In the genomic region with DNA sequence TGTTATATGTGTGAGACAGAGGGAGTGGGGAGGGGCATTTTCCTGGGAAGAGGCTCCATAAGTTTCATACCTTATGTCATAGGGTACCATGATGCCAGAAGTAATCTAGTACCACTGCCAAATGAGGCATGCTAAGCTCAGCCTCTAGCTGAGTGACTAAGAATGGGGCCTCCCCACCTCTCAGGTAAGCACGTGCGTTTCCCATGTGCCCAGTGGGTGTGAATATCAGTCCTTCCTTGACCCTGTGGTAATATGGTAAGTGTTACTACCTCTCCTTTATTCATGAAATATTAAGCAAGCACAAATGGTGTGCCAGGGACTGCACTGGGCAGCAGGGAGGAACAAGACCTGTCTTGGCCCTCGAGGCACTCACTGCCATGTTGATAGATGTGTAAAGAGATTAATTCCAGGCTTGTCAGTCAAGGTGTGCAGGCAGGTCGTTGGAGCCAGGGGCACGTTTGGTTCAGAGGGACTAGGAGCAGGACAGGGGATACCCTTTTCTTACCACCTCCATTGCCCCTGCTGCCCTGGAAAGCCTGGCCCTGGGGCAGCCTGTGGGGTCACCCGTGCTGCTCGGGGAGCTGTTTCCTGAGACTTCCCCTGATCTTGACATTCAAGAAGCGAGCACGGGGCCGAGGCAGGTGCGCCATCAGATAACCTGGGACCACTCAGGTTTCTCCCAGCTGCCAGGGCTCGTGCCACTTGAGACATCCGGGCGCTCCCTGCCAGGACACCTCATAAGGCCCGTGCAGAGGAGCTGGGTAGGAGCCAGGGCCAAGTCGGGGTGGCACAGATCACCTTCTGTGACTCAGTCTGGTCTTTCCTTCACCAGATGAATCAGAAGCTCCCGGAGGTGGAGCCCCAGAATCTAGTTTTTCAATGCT, we compare ENCODE assay signal across 17 cellular contexts. TPM values are rescaled to one million over a fixed set of nuclear protein-coding genes. Genes with fewer than 3 reads are reported as not detected.
DNase-seq lines count a peak whose midpoint lies in the region; ATAC-seq, FAIRE-seq and TF ChIP-seq lines count a peak whose summit lies in the region.
"Had no signal": no experiment of that assay in that cellular context is flagged by ENCODE, and none has a peak within 500 bp of the region (broad histone marks: within the 10 kb centered on the region; RNA-seq: fewer than 3 reads in every experiment).

No MANE protein-coding gene starts in this region.

- H3K27me3 ChIP-seq in HepG2 (ENCODE audit: control insufficient read depth in 1 of 2, insufficient read depth in 2 of 2, low read length in 2 of 2) (no peaks in the 10 kb centered on the region), right lobe of liver (no peaks in the 10 kb centered on the region), MG63 (no peaks in the 10 kb centered on the region), stomach (no peaks in the 10 kb centered on the region)
- H3K27me3 ChIP-seq in CD4-positive, alpha-beta memory T cell (ENCODE audit: insufficient read depth, low read length), result no peaks in the 10 kb centered on the region
- H3K27me3 ChIP-seq: BLaER1, upper lobe of left lung had no signal

- BruUV-seq in HepG2 (replicated peaks; lab: Mats Ljungman, UMichigan), result no TSS peak

- H3K9ac ChIP-seq in HepG2 (ENCODE audit: insufficient read depth, low read depth, low read length), result no peak overlapping the region
- H3K9ac ChIP-seq: BLaER1 had no signal

- TF ChIP-seq POLR2A in HepG2 (IDR thresholded peaks at IDR 0.05; ENCODE audit: insufficient read depth in 1 of 2, low read depth in 2 of 2, low read length in 2 of 2) (no peak), right lobe of liver (IDR thresholded peaks at IDR 0.05) (no peak), stomach (IDR thresholded peaks at IDR 0.05) (no peak)

- H2AFZ ChIP-seq in HepG2 (ENCODE audit: low read length), result no peak overlapping the region

- H3K4me3 ChIP-seq in HepG2 (replicated peaks in 1 of 3; ENCODE audit: insufficient read depth in 1 of 3, low read depth in 2 of 3, low read length in 3 of 3), result no peak overlapping the region
- no peak overlapping the region for H3K4me3 ChIP-seq in right lobe of liver
- H3K4me3 ChIP-seq in MG63, result no peak overlapping the region
- H3K4me3 ChIP-seq in coronary artery, result no peak overlapping the region
- H3K4me3 ChIP-seq in stomach, result no peak overlapping the region
- no peak overlapping the region for H3K4me3 ChIP-seq in CD4-positive, alpha-beta memory T cell (ENCODE audit: low read length in 2 of 2)
- H3K4me3 ChIP-seq: BLaER1, upper lobe of left lung had no signal

- no peaks in the 10 kb centered on the region for H4K20me1 ChIP-seq in HepG2 (ENCODE audit: insufficient read depth, low read length)
- H4K20me1 ChIP-seq: BLaER1 had no signal

- POLR2A ChIA-PET in HepG2 (lab: Yijun Ruan, JAX), result no interaction called here
- POLR2A ChIA-PET in CD4-positive, alpha-beta memory T cell (lab: Charles Lee; ENCODE audit: partially characterized antibody), result no interaction called here

- no peaks in the 10 kb centered on the region for H3K9me3 Mint-ChIP-seq in CD4-positive, alpha-beta memory T cell

- TF ChIP-seq RAD21 in HepG2 (CRISPR knock-in tag; IDR thresholded peaks at IDR 0.05), result no peak

- no peak for ATAC-seq in HepG2
- ATAC-seq in right lobe of liver, result no peak
- ATAC-seq: left colon, Right ventricle myocardium inferior had no signal

- H3K27ac ChIP-seq in HepG2 (ENCODE audit: extremely low read length, insufficient read depth, low read length) (no peak overlapping the region), right lobe of liver (no peak overlapping the region), coronary artery (no peak overlapping the region), stomach (no peak overlapping the region)
- no peak overlapping the region for H3K27ac ChIP-seq in CD4-positive, alpha-beta memory T cell (ENCODE audit: low read depth, low read length)
- H3K27ac ChIP-seq: BLaER1, upper lobe of left lung had no signal

- H3K4me3 Mint-ChIP-seq in CD4-positive, alpha-beta memory T cell, result no peak overlapping the region

- no peak for TF ChIP-seq CTCF in HepG2 (CRISPR knock-in tag; IDR thresholded peaks at IDR 0.05)
- no peak for TF ChIP-seq CTCF in right lobe of liver (IDR thresholded peaks at IDR 0.05)
- TF ChIP-seq CTCF in coronary artery (IDR thresholded peaks at IDR 0.05), result no peak
- TF ChIP-seq CTCF in stomach (IDR thresholded peaks at IDR 0.05), result no peak

- no peak for TF ChIP-seq EP300 in HepG2 (IDR thresholded peaks at IDR 0.05; ENCODE audit: low read depth in 2 of 2, low read length in 2 of 2)
- no peak for TF ChIP-seq EP300 in HepG2 (CRISPR knock-in tag; IDR thresholded peaks at IDR 0.05; ENCODE audit: borderline replicate concordance)
- TF ChIP-seq EP300 in stomach (IDR thresholded peaks at IDR 0.05), result no peak

- H3K4me1 Mint-ChIP-seq in CD4-positive, alpha-beta memory T cell, result peaks cover 0 to 4% (median 2%) of the 10 kb centered on the region in 4 donors

- H3K27me3 Mint-ChIP-seq in CD4-positive, alpha-beta memory T cell, result no peaks in the 10 kb centered on the region

- H3K36me3 ChIP-seq in HepG2 (replicated peaks in 1 of 2; ENCODE audit: control insufficient read depth in 1 of 2, insufficient read depth in 2 of 2, low read length in 2 of 2) (peaks cover 9 to 16% of the 10 kb centered on the region in 2 experiments; a peak in 4 of 5 replicates), right lobe of liver (peaks cover 0 to 21% (median 8%) of the 10 kb centered on the region in 4 donors), MG63 (peaks cover 38% of the 10 kb centered on the region), stomach (peaks cover 25 to 56% (median 45%) of the 10 kb centered on the region in 4 donors)
- H3K36me3 ChIP-seq in CD4-positive, alpha-beta memory T cell (ENCODE audit: insufficient read depth, low read length), result peaks cover 28% of the 10 kb centered on the region

- peaks cover 4 to 34% of the 10 kb centered on the region in 2 donors for H3K36me3 Mint-ChIP-seq in CD4-positive, alpha-beta memory T cell

- H3K9me3 ChIP-seq in HepG2 (ENCODE audit: low read length) (no peaks in the 10 kb centered on the region), right lobe of liver (no peaks in the 10 kb centered on the region), MG63 (no peaks in the 10 kb centered on the region), stomach (no peaks in the 10 kb centered on the region)
- no peaks in the 10 kb centered on the region for H3K9me3 ChIP-seq in CD4-positive, alpha-beta memory T cell (ENCODE audit: control insufficient read depth in 1 of 2, low read length in 2 of 2)
- H3K9me3 ChIP-seq: BLaER1, upper lobe of left lung had no signal

- no peak for DNase-seq in HepG2 (ENCODE audit: low spot score)
- DNase-seq in right lobe of liver, result no peak
- DNase-seq in MG63, result peak; percentile 71
- DNase-seq in coronary artery (ENCODE audit: low spot score), result peak; percentile 69
- DNase-seq in stomach, result peak; percentile 45
- no peak for DNase-seq in H4 (ENCODE audit: low spot score)
- DNase-seq in KG1 (lab: John Stamatoyannopoulos, UW), result no peak
- no peak for DNase-seq in CD4-positive, alpha-beta memory T cell
- DNase-seq: NCI-H1092 treated with DMSO at 0.1 percent for 48 hours, NCI-H526 treated with DMSO at 0.1 percent for 48 hours, upper lobe of left lung had no signal

- no peaks in the 10 kb centered on the region for H3K79me2 ChIP-seq in HepG2 (ENCODE audit: insufficient read depth, low read length)

- in situ Hi-C loops in HepG2 (cut with HindIII; ENCODE audit: extremely low pct_ligation_motif_present, low pct_unique_long_range_greater_than_20kb), result no loop called here

- intact Hi-C loops in HepG2 (cut with micrococcal nuclease; ENCODE audit: unreplicated experiment), result no loop called here
- intact Hi-C loops in right lobe of liver (cut with DNase I), result loop anchor here in 1 of 2 donors (10.0 kb wide), 1 partner anchor 133 kb away; no protein-coding TSS in a partner anchor
- intact Hi-C loops in stomach (cut with DNase I; ENCODE audit: low total_unique reads), result loop anchor here (10.0 kb wide), 1 partner anchor 47 kb away; a partner anchor contains a TSS
- intact Hi-C loops in CD4-positive, alpha-beta memory T cell (cut with micrococcal nuclease), result no loop called here

- no peak for FAIRE-seq in HepG2 (lab: Jason Lieb, UNC)
- FAIRE-seq: endothelial cell of umbilical vein, GM12891 had no signal

- no peak overlapping the region for H3K4me2 ChIP-seq in HepG2 (ENCODE audit: low read depth, low read length)
- H3K4me2 ChIP-seq: BLaER1 had no signal

- peak overlapping the region in 1 of 7 donors; percentile 60 for H3K27ac Mint-ChIP-seq in CD4-positive, alpha-beta memory T cell

- WGBS in HepG2 (ENCODE audit: low lambda C conversion rate), result 75% methylated on average over 17 of the region's 17 CpGs
- WGBS in right lobe of liver (ENCODE audit: insufficient coverage, low coverage, low lambda C conversion rate, missing lambda C conversion rate), result 91% methylated on average over 5 of the region's 17 CpGs
- WGBS in stomach, 5 donors, result 70 to 76% (median 74%) methylated on average over 17 of the region's 17 CpGs

- CTCF ChIA-PET in HepG2 (lab: Yijun Ruan, JAX; ENCODE audit: low intra/inter-chr PET ratio, low total read pairs), result no interaction called here
- CTCF ChIA-PET in CD4-positive, alpha-beta memory T cell (lab: Charles Lee; ENCODE audit: partially characterized antibody), result interaction anchor here (1.3 to 1.9 kb wide), 3 partner anchors 8 to 125 kb away, joined by 3 to 6 read pairs (median 3); no protein-coding TSS in a partner anchor

- H3K4me1 ChIP-seq in HepG2 (ENCODE audit: insufficient read depth, low read length) (peaks cover 5% of the 10 kb centered on the region), right lobe of liver (peaks cover 0 to 4% (median 2%) of the 10 kb centered on the region in 4 donors), stomach (peaks cover 0 to 12% (median 9%) of the 10 kb centered on the region in 4 donors)
- no peaks in the 10 kb centered on the region for H3K4me1 ChIP-seq in CD4-positive, alpha-beta memory T cell (ENCODE audit: insufficient read depth, low read length)
- H3K4me1 ChIP-seq: BLaER1 had no signal

RNA-seq across cellular contexts. Expression of a gene that starts 8.8 kb away (rescaled TPM):
- total RNA-seq in HepG2 (2016; rRNA removed; fragmentation: Illumina TruSeq; extraction: Trizol), result 16.0 and 22.7 TPM in 2 replicates
- 7.3 and 10.0 TPM in 2 replicates for total RNA-seq in HepG2 (2016; cell fraction: cytosol; rRNA removed; fragmentation: Illumina TruSeq; extraction: Trizol; ENCODE audit: low read depth)
- 16.9 and 22.5 TPM in 2 replicates for total RNA-seq in HepG2 (2016; cell fraction: insoluble cytoplasmic fraction; rRNA removed; fragmentation: Illumina TruSeq; extraction: Trizol)
- total RNA-seq in HepG2 (2016; cell fraction: membrane; rRNA removed; fragmentation: Illumina TruSeq; extraction: Trizol), result 13.4 and 14.3 TPM in 2 replicates
- 30.4 and 33.5 TPM in 2 replicates for total RNA-seq in HepG2 (2016; cell fraction: nucleus; rRNA removed; fragmentation: Illumina TruSeq; extraction: Trizol)
- polyA plus RNA-seq in HepG2 (2011; rRNA removed), result 27.7 and 36.1 TPM in 2 replicates
- polyA plus RNA-seq in HepG2 (2011; cell fraction: cytosol; rRNA removed), result 18.4 and 20.0 TPM in 2 replicates
- polyA plus RNA-seq in HepG2 (2011; cell fraction: nucleus; rRNA removed), result 105 and 113 TPM in 2 replicates
- 23.6 and 33.3 TPM in 2 replicates for polyA plus RNA-seq in HepG2 (2012)
- polyA plus RNA-seq in HepG2 (2016; cell fraction: cytosol; fragmentation: Illumina TruSeq; extraction: Trizol; ENCODE audit: low read depth), result 5.4 and 6.8 TPM in 2 replicates
- polyA plus RNA-seq in HepG2 (2016; cell fraction: insoluble cytoplasmic fraction; fragmentation: Illumina TruSeq; extraction: Trizol; ENCODE audit: low read depth), result 26.1 and 30.3 TPM in 2 replicates
- 12.5 and 12.8 TPM in 2 replicates for polyA plus RNA-seq in HepG2 (2016; cell fraction: membrane; fragmentation: Illumina TruSeq; extraction: Trizol; ENCODE audit: low read depth)
- 76.0 and 77.9 TPM in 2 replicates for polyA plus RNA-seq in HepG2 (2016; cell fraction: nucleus; fragmentation: Illumina TruSeq; extraction: Trizol; ENCODE audit: insufficient read depth, low read depth)
- 18.5 and 34.3 TPM in 2 replicates for polyA minus RNA-seq in HepG2 (2011; rRNA and poly(A)+ RNA removed; ENCODE audit: low replicate concordance)
- polyA minus RNA-seq in HepG2 (2011; cell fraction: cytosol; rRNA and poly(A)+ RNA removed), result 8.6 and 9.4 TPM in 2 replicates
- polyA minus RNA-seq in HepG2 (2011; cell fraction: nucleus; rRNA and poly(A)+ RNA removed), result 53.4 and 55.7 TPM in 2 replicates
- 10 to 100 TPM; 17.9 to 26.6 (median 23.4) TPM for total RNA-seq in right lobe of liver
- 53.6 and 69.2 TPM in 2 replicates for total RNA-seq in MG63 (2014; rRNA removed; shearing (Covaris generic); ENCODE audit: low replicate concordance)
- 10 to 100 TPM; 18.7 to 54.8 (median 22.0) TPM for total RNA-seq in stomach
- 10 to 100 TPM; 23.9 to 29.4 (median 28.7) TPM for polyA plus RNA-seq in stomach
- total RNA-seq in H4 (2014; rRNA removed; shearing (Covaris generic)), result 18.7 and 19.3 TPM in 2 replicates
- 10 to 100 TPM; 81.1 to 86.0 TPM for total RNA-seq in CD4-positive, alpha-beta memory T cell
- 10 to 100 TPM; 58.3 to 72.8 TPM for polyA plus RNA-seq in CD4-positive, alpha-beta memory T cell

RNA-seq across cellular contexts. Expression of a gene that starts 18.8 kb away (rescaled TPM):
- not detected in 2 replicates for total RNA-seq in HepG2 (2016; rRNA removed; fragmentation: Illumina TruSeq; extraction: Trizol)
- total RNA-seq in HepG2 (2016; cell fraction: cytosol; rRNA removed; fragmentation: Illumina TruSeq; extraction: Trizol; ENCODE audit: low read depth), result not detected in 2 replicates
- 0.09 TPM in 1 of 2 replicates, not detected in the other for total RNA-seq in HepG2 (2016; cell fraction: insoluble cytoplasmic fraction; rRNA removed; fragmentation: Illumina TruSeq; extraction: Trizol)
- total RNA-seq in HepG2 (2016; cell fraction: membrane; rRNA removed; fragmentation: Illumina TruSeq; extraction: Trizol), result not detected in 2 replicates
- total RNA-seq in HepG2 (2016; cell fraction: nucleus; rRNA removed; fragmentation: Illumina TruSeq; extraction: Trizol), result not detected in 2 replicates
- polyA plus RNA-seq in HepG2 (2011; rRNA removed), result 1.4 and 2.2 TPM in 2 replicates
- 0.56 and 1.1 TPM in 2 replicates for polyA plus RNA-seq in HepG2 (2011; cell fraction: cytosol; rRNA removed)
- polyA plus RNA-seq in HepG2 (2011; cell fraction: nucleus; rRNA removed), result 7.9 and 10.0 TPM in 2 replicates
- polyA plus RNA-seq in HepG2 (2012), result 4.3 and 5.0 TPM in 2 replicates
- not detected in 2 replicates for polyA plus RNA-seq in HepG2 (2016; cell fraction: cytosol; fragmentation: Illumina TruSeq; extraction: Trizol; ENCODE audit: low read depth)
- polyA plus RNA-seq in HepG2 (2016; cell fraction: insoluble cytoplasmic fraction; fragmentation: Illumina TruSeq; extraction: Trizol; ENCODE audit: low read depth), result not detected in 2 replicates
- not detected in 2 replicates for polyA plus RNA-seq in HepG2 (2016; cell fraction: membrane; fragmentation: Illumina TruSeq; extraction: Trizol; ENCODE audit: low read depth)
- 1.1 TPM in 1 of 2 replicates, not detected in the other for polyA plus RNA-seq in HepG2 (2016; cell fraction: nucleus; fragmentation: Illumina TruSeq; extraction: Trizol; ENCODE audit: insufficient read depth, low read depth)
- 0.07 and 1.3 TPM in 2 replicates for polyA minus RNA-seq in HepG2 (2011; rRNA and poly(A)+ RNA removed; ENCODE audit: low replicate concordance)
- polyA minus RNA-seq in HepG2 (2011; cell fraction: cytosol; rRNA and poly(A)+ RNA removed), result not detected in 2 replicates
- polyA minus RNA-seq in HepG2 (2011; cell fraction: nucleus; rRNA and poly(A)+ RNA removed), result 0.64 and 0.87 TPM in 2 replicates
- total RNA-seq in right lobe of liver, result 10 to 100 TPM in 2 of 6 experiments, 1 to 10 TPM in 4; 1.0 to 11.3 (median 3.8) TPM
- not detected in 2 replicates for total RNA-seq in MG63 (2014; rRNA removed; shearing (Covaris generic); ENCODE audit: low replicate concordance)
- total RNA-seq in stomach, result 10 to 100 TPM in 2 of 5 donors, under 1 TPM in 2, not detected in 1; 0.45 to 12.0 (median 6.0) TPM
- 1 to 10 TPM; 2.6 to 8.5 (median 4.9) TPM for polyA plus RNA-seq in stomach
- total RNA-seq in H4 (2014; rRNA removed; shearing (Covaris generic)), result not detected in 2 replicates
- total RNA-seq in CD4-positive, alpha-beta memory T cell, result not detected
- under 1 TPM in 1 of 2 donors, not detected in 1; 0.64 TPM for polyA plus RNA-seq in CD4-positive, alpha-beta memory T cell
- total RNA-seq: cerebellum, endothelial cell of umbilical vein had no signal
- polyA plus RNA-seq: endothelial cell of umbilical vein had no signal

RNA-seq across cellular contexts. Expression of a gene that starts 20.8 kb away (rescaled TPM):
- total RNA-seq in HepG2 (2016; rRNA removed; fragmentation: Illumina TruSeq; extraction: Trizol), result 0.24 and 0.36 TPM in 2 replicates
- not detected in 2 replicates for total RNA-seq in HepG2 (2016; cell fraction: cytosol; rRNA removed; fragmentation: Illumina TruSeq; extraction: Trizol; ENCODE audit: low read depth)
- 0.09 and 0.32 TPM in 2 replicates for total RNA-seq in HepG2 (2016; cell fraction: insoluble cytoplasmic fraction; rRNA removed; fragmentation: Illumina TruSeq; extraction: Trizol)
- 0.41 TPM in 1 of 2 replicates, not detected in the other for total RNA-seq in HepG2 (2016; cell fraction: membrane; rRNA removed; fragmentation: Illumina TruSeq; extraction: Trizol)
- total RNA-seq in HepG2 (2016; cell fraction: nucleus; rRNA removed; fragmentation: Illumina TruSeq; extraction: Trizol), result 0.47 and 1.0 TPM in 2 replicates
- polyA plus RNA-seq in HepG2 (2011; rRNA removed), result 0.18 and 0.22 TPM in 2 replicates
- 0.12 and 0.13 TPM in 2 replicates for polyA plus RNA-seq in HepG2 (2011; cell fraction: cytosol; rRNA removed)
- 0.69 and 1.0 TPM in 2 replicates for polyA plus RNA-seq in HepG2 (2011; cell fraction: nucleus; rRNA removed)
- polyA plus RNA-seq in HepG2 (2012), result 0.48 and 0.56 TPM in 2 replicates
- polyA plus RNA-seq in HepG2 (2016; cell fraction: cytosol; fragmentation: Illumina TruSeq; extraction: Trizol; ENCODE audit: low read depth), result not detected in 2 replicates
- 0.36 and 0.41 TPM in 2 replicates for polyA plus RNA-seq in HepG2 (2016; cell fraction: insoluble cytoplasmic fraction; fragmentation: Illumina TruSeq; extraction: Trizol; ENCODE audit: low read depth)
- polyA plus RNA-seq in HepG2 (2016; cell fraction: membrane; fragmentation: Illumina TruSeq; extraction: Trizol; ENCODE audit: low read depth), result 0.07 TPM in 1 of 2 replicates, not detected in the other
- polyA plus RNA-seq in HepG2 (2016; cell fraction: nucleus; fragmentation: Illumina TruSeq; extraction: Trizol; ENCODE audit: insufficient read depth, low read depth), result 0.93 and 1.1 TPM in 2 replicates
- polyA minus RNA-seq in HepG2 (2011; rRNA and poly(A)+ RNA removed; ENCODE audit: low replicate concordance), result 0.33 TPM in 1 of 2 replicates, not detected in the other
- not detected in 2 replicates for polyA minus RNA-seq in HepG2 (2011; cell fraction: cytosol; rRNA and poly(A)+ RNA removed)
- 0.52 and 0.75 TPM in 2 replicates for polyA minus RNA-seq in HepG2 (2011; cell fraction: nucleus; rRNA and poly(A)+ RNA removed)
- under 1 TPM in 1 of 6 experiments, not detected in 5; 0.51 TPM for total RNA-seq in right lobe of liver
- total RNA-seq in MG63 (2014; rRNA removed; shearing (Covaris generic); ENCODE audit: low replicate concordance), result not detected in 2 replicates
- 1 to 10 TPM in 3 of 5 donors, not detected in 2; 1.1 to 2.7 (median 2.6) TPM for total RNA-seq in stomach
- polyA plus RNA-seq in stomach, result under 1 TPM in 2 of 3 donors, not detected in 1; 0.25 to 0.31 TPM
- not detected in 2 replicates for total RNA-seq in H4 (2014; rRNA removed; shearing (Covaris generic))
- total RNA-seq in CD4-positive, alpha-beta memory T cell, result 1 to 10 TPM; 5.3 to 6.8 TPM
- polyA plus RNA-seq in CD4-positive, alpha-beta memory T cell, result under 1 TPM in 1 of 2 donors, not detected in 1; 0.24 TPM

RNA-seq across cellular contexts. Expression of a gene that starts 45.1 kb away (rescaled TPM):
- total RNA-seq in HepG2 (2016; rRNA removed; fragmentation: Illumina TruSeq; extraction: Trizol), result 0.41 and 0.95 TPM in 2 replicates
- total RNA-seq in HepG2 (2016; cell fraction: cytosol; rRNA removed; fragmentation: Illumina TruSeq; extraction: Trizol; ENCODE audit: low read depth), result 0.88 and 1.1 TPM in 2 replicates
- total RNA-seq in HepG2 (2016; cell fraction: insoluble cytoplasmic fraction; rRNA removed; fragmentation: Illumina TruSeq; extraction: Trizol), result 0.54 and 0.71 TPM in 2 replicates
- total RNA-seq in HepG2 (2016; cell fraction: membrane; rRNA removed; fragmentation: Illumina TruSeq; extraction: Trizol), result 0.90 and 1.3 TPM in 2 replicates
- total RNA-seq in HepG2 (2016; cell fraction: nucleus; rRNA removed; fragmentation: Illumina TruSeq; extraction: Trizol), result 1.1 and 1.6 TPM in 2 replicates
- 0.05 and 0.11 TPM in 2 replicates for polyA plus RNA-seq in HepG2 (2011; rRNA removed)
- 0.04 and 0.09 TPM in 2 replicates for polyA plus RNA-seq in HepG2 (2011; cell fraction: cytosol; rRNA removed)
- 0.23 and 0.35 TPM in 2 replicates for polyA plus RNA-seq in HepG2 (2011; cell fraction: nucleus; rRNA removed)
- 0.09 and 0.15 TPM in 2 replicates for polyA plus RNA-seq in HepG2 (2012)
- 0.40 and 0.55 TPM in 2 replicates for polyA plus RNA-seq in HepG2 (2016; cell fraction: cytosol; fragmentation: Illumina TruSeq; extraction: Trizol; ENCODE audit: low read depth)
- 1.2 and 1.4 TPM in 2 replicates for polyA plus RNA-seq in HepG2 (2016; cell fraction: insoluble cytoplasmic fraction; fragmentation: Illumina TruSeq; extraction: Trizol; ENCODE audit: low read depth)
- polyA plus RNA-seq in HepG2 (2016; cell fraction: membrane; fragmentation: Illumina TruSeq; extraction: Trizol; ENCODE audit: low read depth), result 0.73 and 0.91 TPM in 2 replicates
- 1.2 and 1.7 TPM in 2 replicates for polyA plus RNA-seq in HepG2 (2016; cell fraction: nucleus; fragmentation: Illumina TruSeq; extraction: Trizol; ENCODE audit: insufficient read depth, low read depth)
- polyA minus RNA-seq in HepG2 (2011; rRNA and poly(A)+ RNA removed; ENCODE audit: low replicate concordance), result 0.35 and 1.4 TPM in 2 replicates
- 0.20 and 0.53 TPM in 2 replicates for polyA minus RNA-seq in HepG2 (2011; cell fraction: cytosol; rRNA and poly(A)+ RNA removed)
- polyA minus RNA-seq in HepG2 (2011; cell fraction: nucleus; rRNA and poly(A)+ RNA removed), result 1.1 and 3.2 TPM in 2 replicates
- under 1 TPM in 2 of 6 experiments, not detected in 4; 0.06 to 0.27 TPM for total RNA-seq in right lobe of liver
- total RNA-seq in MG63 (2014; rRNA removed; shearing (Covaris generic); ENCODE audit: low replicate concordance), result not detected in 2 replicates
- total RNA-seq in stomach, result 100 to 1,000 TPM in 2 of 5 donors, 10 to 100 TPM in 2, 1 to 10 TPM in 1; 6.4 to 117 (median 49.5) TPM
- polyA plus RNA-seq in stomach, result 10 to 100 TPM; 25.9 to 76.3 (median 40.6) TPM
- total RNA-seq in H4 (2014; rRNA removed; shearing (Covaris generic)), result not detected in 2 replicates
- not detected for total RNA-seq in CD4-positive, alpha-beta memory T cell
- polyA plus RNA-seq in CD4-positive, alpha-beta memory T cell, result not detected
- total RNA-seq: endothelial cell of umbilical vein had no signal
- polyA plus RNA-seq: endothelial cell of umbilical vein had no signal

RNA-seq across cellular contexts. Expression of a gene that starts 59.5 kb away (rescaled TPM):
- total RNA-seq in HepG2 (2016; rRNA removed; fragmentation: Illumina TruSeq; extraction: Trizol) (35.7 and 64.8 TPM in 2 replicates), right lobe of liver (100 to 1,000 TPM in 1 of 6 experiments, 10 to 100 TPM in 5; 29.6 to 203 (median 34.2) TPM), stomach (1,000 to 10,000 TPM in 1 of 5 donors, 100 to 1,000 TPM in 3, 10 to 100 TPM in 1; 45.0 to 1,214 (median 194) TPM)
- 38.7 and 45.5 TPM in 2 replicates for total RNA-seq in HepG2 (2016; cell fraction: cytosol; rRNA removed; fragmentation: Illumina TruSeq; extraction: Trizol; ENCODE audit: low read depth)
- 31.6 and 65.5 TPM in 2 replicates for total RNA-seq in HepG2 (2016; cell fraction: insoluble cytoplasmic fraction; rRNA removed; fragmentation: Illumina TruSeq; extraction: Trizol)
- 64.2 and 68.5 TPM in 2 replicates for total RNA-seq in HepG2 (2016; cell fraction: membrane; rRNA removed; fragmentation: Illumina TruSeq; extraction: Trizol)
- 65.8 and 68.8 TPM in 2 replicates for total RNA-seq in HepG2 (2016; cell fraction: nucleus; rRNA removed; fragmentation: Illumina TruSeq; extraction: Trizol)
- polyA plus RNA-seq in HepG2 (2011; rRNA removed) (36.1 and 38.1 TPM in 2 replicates), stomach (10 to 100 TPM; 24.8 to 58.6 (median 40.6) TPM)
- polyA plus RNA-seq in HepG2 (2011; cell fraction: cytosol; rRNA removed), result 16.3 and 29.3 TPM in 2 replicates
- polyA plus RNA-seq in HepG2 (2011; cell fraction: nucleus; rRNA removed), result 301 and 348 TPM in 2 replicates
- polyA plus RNA-seq in HepG2 (2012), result 22.4 and 25.0 TPM in 2 replicates
- 38.7 and 44.0 TPM in 2 replicates for polyA plus RNA-seq in HepG2 (2016; cell fraction: cytosol; fragmentation: Illumina TruSeq; extraction: Trizol; ENCODE audit: low read depth)
- polyA plus RNA-seq in HepG2 (2016; cell fraction: insoluble cytoplasmic fraction; fragmentation: Illumina TruSeq; extraction: Trizol; ENCODE audit: low read depth), result 36.7 and 39.9 TPM in 2 replicates
- polyA plus RNA-seq in HepG2 (2016; cell fraction: membrane; fragmentation: Illumina TruSeq; extraction: Trizol; ENCODE audit: low read depth), result 62.1 and 66.1 TPM in 2 replicates
- 150 and 152 TPM in 2 replicates for polyA plus RNA-seq in HepG2 (2016; cell fraction: nucleus; fragmentation: Illumina TruSeq; extraction: Trizol; ENCODE audit: insufficient read depth, low read depth)
- polyA minus RNA-seq in HepG2 (2011; rRNA and poly(A)+ RNA removed; ENCODE audit: low replicate concordance), result 11.3 and 57.4 TPM in 2 replicates
- polyA minus RNA-seq in HepG2 (2011; cell fraction: cytosol; rRNA and poly(A)+ RNA removed), result 12.1 and 17.9 TPM in 2 replicates
- 52.6 and 68.2 TPM in 2 replicates for polyA minus RNA-seq in HepG2 (2011; cell fraction: nucleus; rRNA and poly(A)+ RNA removed)
- total RNA-seq in MG63 (2014; rRNA removed; shearing (Covaris generic); ENCODE audit: low replicate concordance), result 52.1 and 59.6 TPM in 2 replicates
- total RNA-seq in H4 (2014; rRNA removed; shearing (Covaris generic)), result 88.7 and 104 TPM in 2 replicates
- 10 to 100 TPM; 13.3 to 14.1 TPM for total RNA-seq in CD4-positive, alpha-beta memory T cell
- polyA plus RNA-seq in CD4-positive, alpha-beta memory T cell, result 1 to 10 TPM; 5.4 to 7.3 TPM

Comparison
In these comparisons a context has a peak if more than half of its experiments do, and no peak if none do; other contexts are left out.
1. DNase-seq: peak in MG63 (single experiment), coronary artery (single experiment) and stomach (single experiment); none in HepG2 (single experiment), right lobe of liver (0 of 3), H4 (single experiment), KG1 (single experiment) and CD4-positive, alpha-beta memory T cell (0 of 5).